ENCODE assay signal across 8 cellular contexts in genomic region chr9:125241000-125241862, GRCh38. TPM values are rescaled to one million over a fixed set of nuclear protein-coding genes. Genes with fewer than 3 reads are reported as not detected.
DNase-seq lines count a peak whose midpoint lies in the region; ATAC-seq and TF ChIP-seq lines count a peak whose summit lies in the region.

Gene HSPA5, minus strand, starts transcription at chr9:125241343. Its CDS starts 217 bp downstream, at chr9:125241126.

- H3K27ac Mint-ChIP-seq in T-helper 2 cell treated with Interferon-gamma antibody and Interleukin-4, amounts not matched to agents 5 μg/mL and 100 μg/mL, for 36 hours, result peak within 1 kb of the TSS; percentile 100

- peaks cover 34% of the 10 kb centered on the region for H3K4me1 Mint-ChIP-seq in T-helper 2 cell treated with Interferon-gamma antibody and Interleukin-4, amounts not matched to agents 5 μg/mL and 100 μg/mL, for 36 hours (ENCODE audit: low read depth)

- peak in 2 of 3 experiments; percentile 19 to 28 for TF ChIP-seq CTCF in ascending aorta (IDR thresholded peaks at IDR 0.05)
- TF ChIP-seq CTCF in uterus (IDR thresholded peaks at IDR 0.05), result peak in 3 of 4 experiments; percentile 11 to 29 (median 20)

- peaks cover 55% of the 10 kb centered on the region for H3K36me3 Mint-ChIP-seq in T-helper 2 cell treated with Interferon-gamma antibody and Interleukin-4, amounts not matched to agents 5 μg/mL and 100 μg/mL, for 36 hours (ENCODE audit: low read depth)

- H3K4me3 ChIP-seq in ascending aorta (peak within 1 kb of the TSS; percentile 79 to 95), right cardiac atrium (ENCODE audit: low read length) (peak within 1 kb of the TSS; percentile 80), uterus (peak within 1 kb of the TSS; percentile 83 to 84)

- TF ChIP-seq POLR2A in uterus (IDR thresholded peaks at IDR 0.05), result peak; percentile 96 to 98

- DNase-seq in NCI-H1930 (lab: John Stamatoyannopoulos, UW), result peak; percentile 98
- peak; percentile 99 for DNase-seq in T-helper 2 cell treated with Interferon-gamma antibody and Interleukin-4, amounts not matched to agents 5 μg/mL and 100 μg/mL, for 36 hours (ENCODE audit: low spot score)
- peak; percentile 99 to 100 for DNase-seq in ascending aorta (ENCODE audit: low spot score in 2 of 2)
- DNase-seq in right cardiac atrium, result peak; percentile 100
- peak; percentile 99 for DNase-seq in pulmonary artery endothelial cell (ENCODE audit: low read depth, low spot score)
- DNase-seq in uterus, result peak; percentile 100

- intact Hi-C loops in ascending aorta (cut with DNase I), result loop anchor here (1.0 to 5.0 kb wide), 6 partner anchors 20 to 469 kb away; partner anchors contain the start of genes ARPC5L, GAPVD1, GOLGA1 and NR6A1
- intact Hi-C loops in right cardiac atrium (cut with DNase I), result no loop called here
- intact Hi-C loops in uterus (cut with DNase I; ENCODE audit: low total_unique reads), result no loop called here

- WGBS in right cardiac atrium, result under 1% methylated on average over 59 of the region's 59 CpGs

- H3K27me3 ChIP-seq in ascending aorta, result no peaks in the 10 kb centered on the region
- no peaks in the 10 kb centered on the region for H3K27me3 ChIP-seq in right cardiac atrium (ENCODE audit: control insufficient read depth, insufficient read depth)
- H3K27me3 ChIP-seq in uterus, result no peaks in the 10 kb centered on the region

- H3K9me3 Mint-ChIP-seq in T-helper 2 cell treated with Interferon-gamma antibody and Interleukin-4, amounts not matched to agents 5 μg/mL and 100 μg/mL, for 36 hours, result no peaks in the 10 kb centered on the region

- ATAC-seq in GM18502 (IDR thresholded peaks at IDR 0.05; ENCODE audit: poor library complexity, unreplicated experiment), result peak; percentile 90
- ATAC-seq in HG02970 (IDR thresholded peaks at IDR 0.05; ENCODE audit: low FRiP score, unreplicated experiment), result peak; percentile 91
- peak; percentile 98 for ATAC-seq in right cardiac atrium

- H3K27me3 Mint-ChIP-seq in T-helper 2 cell treated with Interferon-gamma antibody and Interleukin-4, amounts not matched to agents 5 μg/mL and 100 μg/mL, for 36 hours (ENCODE audit: low read depth), result peaks cover 5% of the 10 kb centered on the region

- peak within 1 kb of the TSS; percentile 98 for H3K4me3 Mint-ChIP-seq in T-helper 2 cell treated with Interferon-gamma antibody and Interleukin-4, amounts not matched to agents 5 μg/mL and 100 μg/mL, for 36 hours

- H3K27ac ChIP-seq in ascending aorta (peak within 1 kb of the TSS; percentile 97), right cardiac atrium (ENCODE audit: low read length) (peak within 1 kb of the TSS; percentile 100), uterus (peak within 1 kb of the TSS; percentile 93 to 96)

- H3K36me3 ChIP-seq in ascending aorta (peaks cover 31 to 38% of the 10 kb centered on the region in 2 donors), uterus (no peaks in the 10 kb centered on the region)

- H3K9me3 ChIP-seq in ascending aorta, result no peaks in the 10 kb centered on the region
- no peaks in the 10 kb centered on the region for H3K9me3 ChIP-seq in right cardiac atrium (ENCODE audit: control insufficient read depth, low read length)
- H3K9me3 ChIP-seq in uterus, result no peaks in the 10 kb centered on the region

- peaks cover 16 to 35% of the 10 kb centered on the region in 2 donors for H3K4me1 ChIP-seq in ascending aorta
- H3K4me1 ChIP-seq in right cardiac atrium (ENCODE audit: control insufficient read depth, insufficient read depth, low read length), result no peaks in the 10 kb centered on the region
- peaks cover 0 to 6% of the 10 kb centered on the region in 2 donors for H3K4me1 ChIP-seq in uterus

RNA-seq across cellular contexts. Expression of gene HSPA5, which starts in this region (rescaled TPM):
- total RNA-seq in ascending aorta (133 TPM), right cardiac atrium (100 to 1,000 TPM; 176 to 384 (median 284) TPM), pulmonary artery endothelial cell (186 and 341 TPM in 2 replicates), uterus (100 to 1,000 TPM in 2 of 4 donors, 10 to 100 TPM in 2; 23.1 to 143 (median 88.4) TPM)
- 263 TPM for polyA plus RNA-seq in right cardiac atrium

Comparison
In these comparisons a context has a peak if more than half of its experiments do, and no peak if none do; other contexts are left out.
1. Peak in every context shown above with its lines: DNase-seq, ATAC-seq, H3K4me3 ChIP-seq and H3K27ac ChIP-seq.